13 cellular contexts compared by ENCODE assay signal in the genomic region with DNA sequence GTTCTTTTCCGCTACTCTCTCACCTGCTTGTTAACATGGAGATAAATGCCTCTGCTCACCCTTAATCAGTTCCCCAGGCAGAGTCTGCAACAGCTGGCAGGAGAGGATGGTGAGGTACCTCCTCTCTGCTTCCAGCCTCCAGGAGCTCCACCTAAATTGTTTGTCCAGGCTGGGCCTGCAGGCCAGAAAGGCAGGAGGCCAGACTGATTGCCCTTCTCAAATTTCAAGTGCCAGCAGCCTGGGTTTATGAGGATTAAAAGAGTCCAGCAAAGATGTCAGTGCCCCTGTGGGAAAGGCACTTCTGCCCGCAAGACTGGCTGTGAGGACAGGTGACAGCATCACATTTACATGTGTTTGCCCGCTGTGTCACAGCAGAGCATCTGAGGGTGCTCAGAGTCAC. TPM values are rescaled to one million over a fixed set of nuclear protein-coding genes. Genes with fewer than 3 reads are reported as not detected.
DNase-seq lines count a peak whose midpoint lies in the region; ATAC-seq and TF ChIP-seq lines count a peak whose summit lies in the region.
"Had no signal": no experiment of that assay in that cellular context is flagged by ENCODE, and none has a peak within 500 bp of the region (broad histone marks: within the 10 kb centered on the region; RNA-seq: fewer than 3 reads in every experiment).

No MANE protein-coding gene starts in this region.

- H3K9me3 ChIP-seq in MG63 (no peaks in the 10 kb centered on the region), right cardiac atrium (ENCODE audit: control insufficient read depth, low read length) (no peaks in the 10 kb centered on the region), esophagus muscularis mucosa (no peaks in the 10 kb centered on the region)
- H3K9me3 ChIP-seq: BLaER1, heart right ventricle had no signal

- intact Hi-C loops in right cardiac atrium (cut with DNase I) (no loop called here), esophagus muscularis mucosa (cut with DNase I) (no loop called here)

- no peaks in the 10 kb centered on the region for H3K4me1 ChIP-seq in right cardiac atrium (ENCODE audit: control insufficient read depth, insufficient read depth, low read length)
- peaks cover 0 to 8% (median 0%) of the 10 kb centered on the region in 4 donors for H3K4me1 ChIP-seq in esophagus muscularis mucosa

- H3K36me3 ChIP-seq in MG63 (no peaks in the 10 kb centered on the region), esophagus muscularis mucosa (no peaks in the 10 kb centered on the region)
- H3K36me3 ChIP-seq: BLaER1, heart right ventricle had no signal

- 89% methylated on average over 3 of the region's 3 CpGs for WGBS in right cardiac atrium
- 80% methylated on average over 3 of the region's 3 CpGs for WGBS in esophagus muscularis mucosa

- TF ChIP-seq CTCF in esophagus muscularis mucosa (IDR thresholded peaks at IDR 0.05) = no peak

- no peak for TF ChIP-seq EP300 in esophagus muscularis mucosa (IDR thresholded peaks at IDR 0.05)

- DNase-seq in COLO668 (lab: John Stamatoyannopoulos, UW; ENCODE audit: unreplicated experiment) (peak; percentile 92), MG63 (peak; percentile 35), NCI-H82 (lab: John Stamatoyannopoulos, UW) (peak; percentile 83), left lobe of liver (ENCODE audit: low spot score) (peak; percentile 60), right cardiac atrium (no peak), esophagus muscularis mucosa (ENCODE audit: extremely low spot score) (no peak), NOMO-1 treated with dmso at 0.1 percent for 144 hours (lab: John Stamatoyannopoulos, UW; ENCODE audit: unreplicated experiment) (no peak)
- DNase-seq: GM23248; heart right ventricle; naive thymus-derived CD8-positive, alpha-beta T cell had no signal

- no peak overlapping the region for H3K4me3 ChIP-seq in MG63
- H3K4me3 ChIP-seq in right cardiac atrium (ENCODE audit: low read length) = no peak overlapping the region
- no peak overlapping the region for H3K4me3 ChIP-seq in esophagus muscularis mucosa
- H3K4me3 ChIP-seq: BLaER1, GM23248, heart right ventricle had no signal

- H3K27ac ChIP-seq in right cardiac atrium (ENCODE audit: low read length) (no peak overlapping the region), esophagus muscularis mucosa (replicated peaks in 1 of 4) (no peak overlapping the region)
- H3K27ac ChIP-seq: BLaER1, GM23248, heart right ventricle, HL-60 had no signal

- ATAC-seq in left lobe of liver (peak; percentile 93), right cardiac atrium (no peak), HG03460 (IDR thresholded peaks at IDR 0.05; ENCODE audit: unreplicated experiment) (no peak)
- ATAC-seq: heart right ventricle; naive thymus-derived CD8-positive, alpha-beta T cell had no signal

- TF ChIP-seq POLR2A in esophagus muscularis mucosa (IDR thresholded peaks at IDR 0.05; ENCODE audit: low read depth) = no peak

- H3K27me3 ChIP-seq in MG63 = no peaks in the 10 kb centered on the region
- no peaks in the 10 kb centered on the region for H3K27me3 ChIP-seq in right cardiac atrium (ENCODE audit: control insufficient read depth, insufficient read depth)
- peaks cover 0 to 4% (median 0%) of the 10 kb centered on the region in 4 donors for H3K27me3 ChIP-seq in esophagus muscularis mucosa
- H3K27me3 ChIP-seq: BLaER1 had no signal

RNA-seq across cellular contexts. Expression of a gene that starts 19.8 kb away (rescaled TPM):
- 0.03 and 0.81 TPM in 2 replicates for total RNA-seq in MG63 (2014; rRNA removed; shearing (Covaris generic); ENCODE audit: low replicate concordance)
- total RNA-seq in left lobe of liver (3.7 TPM), right cardiac atrium (under 1 TPM; 0.11 to 0.43 (median 0.26) TPM), esophagus muscularis mucosa (1 to 10 TPM in 3 of 4 donors, under 1 TPM in 1; 0.42 to 2.7 (median 1.9) TPM)
- polyA plus RNA-seq in right cardiac atrium = 0.09 TPM

RNA-seq across cellular contexts. Expression of a gene that starts 53.6 kb away (rescaled TPM):
- total RNA-seq in MG63 (2014; rRNA removed; shearing (Covaris generic); ENCODE audit: low replicate concordance) = 4.2 and 10.5 TPM in 2 replicates
- 37.2 TPM for total RNA-seq in left lobe of liver
- total RNA-seq in right cardiac atrium = 1 to 10 TPM; 3.8 to 8.1 (median 4.8) TPM
- 1.2 TPM for polyA plus RNA-seq in right cardiac atrium
- total RNA-seq in esophagus muscularis mucosa = 10 to 100 TPM in 2 of 4 donors, 1 to 10 TPM in 2; 6.1 to 14.9 (median 11.2) TPM

Comparison
In these comparisons a context has a peak if more than half of its experiments do, and no peak if none do; other contexts are left out.
1. DNase-seq: peak in COLO668 (single experiment), MG63 (single experiment), NCI-H82 (single experiment) and left lobe of liver (single experiment); none in right cardiac atrium (0 of 3), esophagus muscularis mucosa (single experiment) and NOMO-1 treated with dmso at 0.1 percent for 144 hours (single experiment).